14 cellular contexts compared by ENCODE assay signal in genomic region chr11:14713518-14714244, GRCh38.
DNase-seq lines count a peak whose midpoint lies in the region; ATAC-seq and TF ChIP-seq lines count a peak whose summit lies in the region.
"Had no signal": no experiment of that assay in that cellular context is flagged by ENCODE, and none has a peak within 500 bp of the region (broad histone marks: within the 10 kb centered on the region; RNA-seq: fewer than 3 reads in every experiment).

No MANE protein-coding gene starts in this region.

- peaks cover 29% of the 10 kb centered on the region for H3K4me1 Mint-ChIP-seq in activated T-cell treated with anti-CD3 and anti-CD28 coated beads, Interleukin-2, amount 50 U/mL, for 4 hours (ENCODE audit: low read depth)
- H3K4me1 Mint-ChIP-seq in activated naive CD8-positive, alpha-beta T cell treated with anti-CD3 and anti-CD28 coated beads, Interleukin-2, amount 50 U/mL, for 24 hours, result peaks cover 34% of the 10 kb centered on the region
- peaks cover 4 to 18% of the 10 kb centered on the region in 2 donors for H3K4me1 Mint-ChIP-seq in stimulated activated naive B cell treated with anti-CD40 and anti-IgM and Interleukin-4, amounts not matched to agents 10 μg/mL and 1 μg/mL and 100 μg/mL, for 72 hours

- peak overlapping the region; percentile 17 for H3K4me3 Mint-ChIP-seq in activated T-cell treated with anti-CD3 and anti-CD28 coated beads, Interleukin-2, amount 50 U/mL, for 4 hours
- peak overlapping the region; percentile 60 for H3K4me3 Mint-ChIP-seq in activated naive CD8-positive, alpha-beta T cell treated with anti-CD3 and anti-CD28 coated beads, Interleukin-2, amount 50 U/mL, for 24 hours
- no peak overlapping the region for H3K4me3 Mint-ChIP-seq in stimulated activated naive B cell treated with anti-CD40 and anti-IgM and Interleukin-4, amounts not matched to agents 10 μg/mL and 1 μg/mL and 100 μg/mL, for 72 hours

- no peaks in the 10 kb centered on the region for H3K27me3 Mint-ChIP-seq in activated T-cell treated with anti-CD3 and anti-CD28 coated beads, Interleukin-2, amount 50 U/mL, for 4 hours (ENCODE audit: low read depth)
- H3K27me3 Mint-ChIP-seq in activated naive CD8-positive, alpha-beta T cell treated with anti-CD3 and anti-CD28 coated beads, Interleukin-2, amount 50 U/mL, for 24 hours, result no peaks in the 10 kb centered on the region
- H3K27me3 Mint-ChIP-seq in stimulated activated naive B cell treated with anti-CD40 and anti-IgM and Interleukin-4, amounts not matched to agents 10 μg/mL and 1 μg/mL and 100 μg/mL, for 72 hours, result peaks cover 0 to 8% of the 10 kb centered on the region in 2 donors

- intact Hi-C loops in tibial artery (cut with DNase I; ENCODE audit: low total_unique reads) (no loop called here), testis (cut with DNase I; ENCODE audit: low total_unique reads) (no loop called here)

- H3K9me3 Mint-ChIP-seq in activated T-cell treated with anti-CD3 and anti-CD28 coated beads, Interleukin-2, amount 50 U/mL, for 4 hours, result peaks cover 7% of the 10 kb centered on the region
- H3K9me3 Mint-ChIP-seq in activated naive CD8-positive, alpha-beta T cell treated with anti-CD3 and anti-CD28 coated beads, Interleukin-2, amount 50 U/mL, for 24 hours, result peaks cover 21% of the 10 kb centered on the region
- H3K9me3 Mint-ChIP-seq in stimulated activated naive B cell treated with anti-CD40 and anti-IgM and Interleukin-4, amounts not matched to agents 10 μg/mL and 1 μg/mL and 100 μg/mL, for 72 hours, result no peaks in the 10 kb centered on the region

- peak; percentile 53 to 78 for ATAC-seq in activated T-cell treated with anti-CD3 and anti-CD28 coated beads, Interleukin-2, amount 50 U/mL, for 4 hours
- ATAC-seq in activated naive CD8-positive, alpha-beta T cell treated with anti-CD3 and anti-CD28 coated beads, Interleukin-2, amount 50 U/mL, for 24 hours, result peak; percentile 76
- ATAC-seq in stimulated activated naive B cell treated with anti-CD40 and anti-IgM and Interleukin-4, amounts not matched to agents 10 μg/mL and 1 μg/mL and 100 μg/mL, for 72 hours (replicated peaks), result peak; percentile 22 to 34

- no peak for TF ChIP-seq CTCF in tibial artery (IDR thresholded peaks at IDR 0.05)
- no peak for TF ChIP-seq CTCF in testis (IDR thresholded peaks at IDR 0.05)

- 73 to 77% methylated on average over 4 of the region's 4 CpGs for WGBS in testis, 2 donors

- TF ChIP-seq POLR2A in testis (IDR thresholded peaks at IDR 0.05), result no peak

- H3K4me1 ChIP-seq in tibial artery, result no peaks in the 10 kb centered on the region
- no peaks in the 10 kb centered on the region for H3K4me1 ChIP-seq in testis
- H3K4me1 ChIP-seq: prostate gland, vagina had no signal

- H3K36me3 Mint-ChIP-seq in activated T-cell treated with anti-CD3 and anti-CD28 coated beads, Interleukin-2, amount 50 U/mL, for 4 hours (ENCODE audit: insufficient read depth), result peaks cover 12% of the 10 kb centered on the region
- peaks cover 32% of the 10 kb centered on the region for H3K36me3 Mint-ChIP-seq in activated naive CD8-positive, alpha-beta T cell treated with anti-CD3 and anti-CD28 coated beads, Interleukin-2, amount 50 U/mL, for 24 hours (ENCODE audit: low read depth)
- H3K36me3 Mint-ChIP-seq in stimulated activated naive B cell treated with anti-CD40 and anti-IgM and Interleukin-4, amounts not matched to agents 10 μg/mL and 1 μg/mL and 100 μg/mL, for 72 hours, result peaks cover 0 to 3% of the 10 kb centered on the region in 2 donors

- H3K36me3 ChIP-seq in tibial artery, result no peaks in the 10 kb centered on the region
- no peaks in the 10 kb centered on the region for H3K36me3 ChIP-seq in testis (ENCODE audit: low read depth, missing control alignments)
- H3K36me3 ChIP-seq: prostate gland, vagina had no signal

- H3K4me3 ChIP-seq in tibial artery, result no peak overlapping the region
- H3K4me3 ChIP-seq in testis, result no peak overlapping the region
- H3K4me3 ChIP-seq: prostate gland, vagina had no signal

- H3K27me3 ChIP-seq in tibial artery (no peaks in the 10 kb centered on the region), testis (no peaks in the 10 kb centered on the region)
- H3K27me3 ChIP-seq: vagina had no signal

- no peaks in the 10 kb centered on the region for H3K9me3 ChIP-seq in tibial artery
- no peaks in the 10 kb centered on the region for H3K9me3 ChIP-seq in testis
- H3K9me3 ChIP-seq: prostate gland, vagina had no signal

- H3K27ac Mint-ChIP-seq in activated naive CD8-positive, alpha-beta T cell treated with anti-CD3 and anti-CD28 coated beads, Interleukin-2, amount 50 U/mL, for 24 hours, result peak overlapping the region; percentile 75
- no peak overlapping the region for H3K27ac Mint-ChIP-seq in stimulated activated naive B cell treated with anti-CD40 and anti-IgM and Interleukin-4, amounts not matched to agents 10 μg/mL and 1 μg/mL and 100 μg/mL, for 72 hours

- DNase-seq in activated T-cell treated with anti-CD3 and anti-CD28 coated beads, Interleukin-2, amount 50 U/mL, for 4 hours, result no peak
- no peak for DNase-seq in activated T-cell treated with anti-CD3 and anti-CD28 coated beads for 4 hours
- DNase-seq in NOMO-1 treated with DMSO at 0.1 percent for 48 hours (lab: John Stamatoyannopoulos, UW; ENCODE audit: unreplicated experiment), result peak; percentile 72
- no peak for DNase-seq in activated naive CD8-positive, alpha-beta T cell treated with anti-CD3 and anti-CD28 coated beads, Interleukin-2, amount 50 U/mL, for 24 hours
- DNase-seq in stimulated activated naive B cell treated with anti-CD40 and anti-IgM and Interleukin-4, amounts not matched to agents 10 μg/mL and 1 μg/mL and 100 μg/mL, for 72 hours, result no peak
- no peak for DNase-seq in tibial artery
- DNase-seq in germinal center (ENCODE audit: low spot score), result no peak
- no peak for DNase-seq in testis
- DNase-seq: Karpas-422, NCI-H2081, NCI-H82, SHP77 had no signal

- H3K27ac ChIP-seq in tibial artery (no peak overlapping the region), testis (no peak overlapping the region)
- H3K27ac ChIP-seq: prostate gland, vagina had no signal

Comparison
In these comparisons a context has a peak if more than half of its experiments do, and no peak if none do; other contexts are left out.
1. H3K4me3 Mint-ChIP-seq: peak in activated T-cell treated with anti-CD3 and anti-CD28 coated beads, Interleukin-2, amount 50 U/mL, for 4 hours (single experiment) and activated naive CD8-positive, alpha-beta T cell treated with anti-CD3 and anti-CD28 coated beads, Interleukin-2, amount 50 U/mL, for 24 hours (single experiment); none in stimulated activated naive B cell treated with anti-CD40 and anti-IgM and Interleukin-4, amounts not matched to agents 10 μg/mL and 1 μg/mL and 100 μg/mL, for 72 hours (0 of 2).
2. Peak in every context shown above with its lines, with median percentiles within 50 percentile points of each other: ATAC-seq.